In the genomic region with DNA sequence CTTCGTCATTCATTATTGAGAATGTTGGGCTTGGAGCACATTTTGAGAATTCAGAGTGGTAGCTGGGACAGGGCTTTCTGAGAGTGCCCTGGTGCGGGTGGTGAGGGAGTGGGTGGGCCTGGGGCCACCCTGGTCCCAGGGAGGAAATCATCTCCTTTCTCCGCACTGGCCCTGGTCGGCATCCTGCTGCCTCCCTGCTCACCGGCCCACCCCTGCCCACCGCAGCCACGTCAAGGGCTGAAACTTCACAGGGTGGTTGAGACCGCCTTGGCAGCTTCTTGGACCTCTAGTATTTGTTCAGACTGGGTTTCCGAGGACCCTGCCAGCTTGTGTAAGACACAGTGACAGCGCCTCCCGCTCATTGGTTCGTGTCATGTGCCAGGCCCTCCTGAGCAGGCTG, we compare ENCODE assay signal across 6 cellular contexts. TPM values are rescaled to one million over a fixed set of nuclear protein-coding genes. Genes with fewer than 3 reads are reported as not detected.
"Had no signal": no experiment of that assay in that cellular context is flagged by ENCODE, and none has a peak within 500 bp of the region (broad histone marks: within the 10 kb centered on the region; RNA-seq: fewer than 3 reads in every experiment).

No MANE protein-coding gene starts in this region.

RNA-seq across cellular contexts. Expression of a gene that starts 25.9 kb away (rescaled TPM):
- total RNA-seq: H4 had no signal
- polyA plus RNA-seq: GM23248 had no signal

RNA-seq across cellular contexts. Expression of a gene that starts 58.6 kb away (rescaled TPM):
- total RNA-seq: GM23248, GM23338, H1, H4, H7, H9 had no signal
- polyA plus RNA-seq: H1 had no signal
